Comparison of ENCODE assay signal across 14 cellular contexts in the genomic region with DNA sequence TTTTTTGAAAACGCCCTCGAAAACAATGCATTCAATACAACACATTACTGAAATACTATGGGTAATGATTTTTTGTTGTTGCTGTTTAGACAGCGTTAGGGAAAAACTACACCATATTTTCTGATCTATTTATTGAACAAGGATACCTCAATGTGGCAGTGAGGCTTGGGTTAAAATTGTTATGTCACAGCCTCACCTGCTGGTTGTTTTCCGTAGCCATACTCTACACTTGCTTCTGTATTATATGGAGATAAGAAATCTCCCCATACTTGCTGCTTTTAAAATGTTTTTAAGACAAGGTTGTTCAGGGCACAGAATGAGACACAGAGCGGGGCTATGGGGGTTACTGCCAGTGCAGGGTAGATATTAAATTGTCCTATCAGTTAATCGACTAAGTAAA.
A peak's percentile ranks its signal among the peaks of the same experiment; 100 is the strongest.
DNase-seq lines count a peak whose midpoint lies in the region; ATAC-seq and TF ChIP-seq lines count a peak whose summit lies in the region.
"Had no signal": no experiment of that assay in that cellular context is flagged by ENCODE, and none has a peak within 500 bp of the region (broad histone marks: within the 10 kb centered on the region; RNA-seq: fewer than 3 reads in every experiment).

No MANE protein-coding gene starts in this region.

- H3K9me3 ChIP-seq in A673 (ENCODE audit: low read depth, low read length, poor library complexity, severe bottlenecking): no peaks in the 10 kb centered on the region
- no peaks in the 10 kb centered on the region for H3K9me3 ChIP-seq in MG63
- H3K9me3 ChIP-seq: neutrophil had no signal

- DNase-seq in A673 (ENCODE audit: low spot score) (no peak), dermis blood vessel endothelial cell (peak; percentile 43), COR-L47 (lab: John Stamatoyannopoulos, UW) (no peak), MG63 (no peak)
- no peak for DNase-seq in activated CD4-positive, alpha-beta memory T cell treated with anti-CD3 and anti-CD28 coated beads for 36 hours
- DNase-seq: activated naive CD8-positive, alpha-beta T cell treated with anti-CD3 and anti-CD28 coated beads for 36 hours; cortex of kidney; GF-D8; NCI-H1436 had no signal

- H3K4me1 ChIP-seq in A673 (ENCODE audit: insufficient read depth, low read length, poor library complexity, severe bottlenecking): no peaks in the 10 kb centered on the region
- H3K4me1 ChIP-seq: BLaER1 treated with 17β-estradiol and CSF1 and Interleukin-3, amounts not matched to agents 10 nM and 100 nM had no signal

- H3K27ac ChIP-seq in A673 (ENCODE audit: low read depth, low read length, poor library complexity, severe bottlenecking): no peak overlapping the region
- H3K27ac ChIP-seq: BLaER1 treated with 17β-estradiol and CSF1 and Interleukin-3, amounts not matched to agents 10 nM and 100 nM; neutrophil had no signal

- H3K27me3 ChIP-seq in A673 (replicated peaks; ENCODE audit: insufficient read depth, low read depth, low read length, poor library complexity) (no peaks in the 10 kb centered on the region), MG63 (no peaks in the 10 kb centered on the region)
- H3K27me3 ChIP-seq: neutrophil had no signal

- H3K27ac Mint-ChIP-seq in activated CD4-positive, alpha-beta memory T cell treated with anti-CD3 and anti-CD28 coated beads for 36 hours: no peak overlapping the region
- H3K27ac Mint-ChIP-seq: activated naive CD8-positive, alpha-beta T cell treated with anti-CD3 and anti-CD28 coated beads for 36 hours had no signal

- no peaks in the 10 kb centered on the region for H3K27me3 Mint-ChIP-seq in activated CD4-positive, alpha-beta memory T cell treated with anti-CD3 and anti-CD28 coated beads for 36 hours
- H3K27me3 Mint-ChIP-seq: activated naive CD8-positive, alpha-beta T cell treated with anti-CD3 and anti-CD28 coated beads for 36 hours had no signal

- no peaks in the 10 kb centered on the region for H3K9me3 Mint-ChIP-seq in activated CD4-positive, alpha-beta memory T cell treated with anti-CD3 and anti-CD28 coated beads for 36 hours
- H3K9me3 Mint-ChIP-seq: activated naive CD8-positive, alpha-beta T cell treated with anti-CD3 and anti-CD28 coated beads for 36 hours had no signal

- H3K36me3 ChIP-seq in A673 (ENCODE audit: insufficient read depth, low read length, poor library complexity, severe bottlenecking) (no peaks in the 10 kb centered on the region), MG63 (no peaks in the 10 kb centered on the region)
- H3K36me3 ChIP-seq: BLaER1 treated with 17β-estradiol and CSF1 and Interleukin-3, amounts not matched to agents 10 nM and 100 nM; neutrophil had no signal

- POLR2A ChIA-PET in A673 (lab: Charles Lee; ENCODE audit: low non-redundant PET): no interaction called here
- POLR2A ChIA-PET in activated CD4-positive, alpha-beta memory T cell treated with anti-CD3 and anti-CD28 coated beads for 36 hours (lab: Charles Lee): no interaction called here

- H3K4me1 Mint-ChIP-seq in activated CD4-positive, alpha-beta memory T cell treated with anti-CD3 and anti-CD28 coated beads for 36 hours (ENCODE audit: low read depth): no peaks in the 10 kb centered on the region
- H3K4me1 Mint-ChIP-seq: activated naive CD8-positive, alpha-beta T cell treated with anti-CD3 and anti-CD28 coated beads for 36 hours had no signal

- H3K36me3 Mint-ChIP-seq in activated CD4-positive, alpha-beta memory T cell treated with anti-CD3 and anti-CD28 coated beads for 36 hours: no peaks in the 10 kb centered on the region
- H3K36me3 Mint-ChIP-seq: activated naive CD8-positive, alpha-beta T cell treated with anti-CD3 and anti-CD28 coated beads for 36 hours had no signal

- CTCF ChIA-PET in A673 (lab: Charles Lee): interaction anchor here (0.7 to 1.8 kb wide), 2 partner anchors 255 to 261 kb away, joined by 3 read pairs; no protein-coding TSS in a partner anchor
- CTCF ChIA-PET in activated CD4-positive, alpha-beta memory T cell treated with anti-CD3 and anti-CD28 coated beads for 36 hours (lab: Charles Lee): interaction anchor here (0.6 to 1.8 kb wide), 4 partner anchors 224 to 322 kb away, joined by 3 to 9 read pairs (median 4); no protein-coding TSS in a partner anchor

- TF ChIP-seq CTCF in A673 (conservative IDR thresholded peaks at IDR 0.05; ENCODE audit: low read depth, low read length) (peak; percentile 34; the same call in 1 of the 2 replicates), GM12874 (IDR thresholded peaks at IDR 0.05; ENCODE audit: insufficient read depth, low read depth, low read length) (peak; percentile 45)

- H3K4me3 Mint-ChIP-seq in activated CD4-positive, alpha-beta memory T cell treated with anti-CD3 and anti-CD28 coated beads for 36 hours: no peak overlapping the region
- H3K4me3 Mint-ChIP-seq: activated naive CD8-positive, alpha-beta T cell treated with anti-CD3 and anti-CD28 coated beads for 36 hours had no signal

- no TSS peak for BruUV-seq in A673 (replicated peaks; lab: Mats Ljungman, UMichigan)

- no peak overlapping the region for H3K4me3 ChIP-seq in A673 (ENCODE audit: low read depth, low read length, poor library complexity, severe bottlenecking)
- no peak overlapping the region for H3K4me3 ChIP-seq in MG63
- H3K4me3 ChIP-seq: BLaER1 treated with 17β-estradiol and CSF1 and Interleukin-3, amounts not matched to agents 10 nM and 100 nM had no signal

- intact Hi-C loops in A673 (cut with micrococcal nuclease; ENCODE audit: unreplicated experiment): loop anchor here (5.0 kb wide), 1 partner anchor 256 kb away; no protein-coding TSS in a partner anchor
- intact Hi-C loops in activated CD4-positive, alpha-beta memory T cell treated with anti-CD3 and anti-CD28 coated beads for 36 hours (cut with micrococcal nuclease): loop anchor here (2.0 kb wide), 1 partner anchor 257 kb away; no protein-coding TSS in a partner anchor

- ATAC-seq in HG03442 (IDR thresholded peaks at IDR 0.05; ENCODE audit: unreplicated experiment) (peak; percentile 67), GM21576 (IDR thresholded peaks at IDR 0.05; ENCODE audit: unreplicated experiment) (no peak)
